Comparison of ENCODE assay signal across 17 cellular contexts in the genomic region with DNA sequence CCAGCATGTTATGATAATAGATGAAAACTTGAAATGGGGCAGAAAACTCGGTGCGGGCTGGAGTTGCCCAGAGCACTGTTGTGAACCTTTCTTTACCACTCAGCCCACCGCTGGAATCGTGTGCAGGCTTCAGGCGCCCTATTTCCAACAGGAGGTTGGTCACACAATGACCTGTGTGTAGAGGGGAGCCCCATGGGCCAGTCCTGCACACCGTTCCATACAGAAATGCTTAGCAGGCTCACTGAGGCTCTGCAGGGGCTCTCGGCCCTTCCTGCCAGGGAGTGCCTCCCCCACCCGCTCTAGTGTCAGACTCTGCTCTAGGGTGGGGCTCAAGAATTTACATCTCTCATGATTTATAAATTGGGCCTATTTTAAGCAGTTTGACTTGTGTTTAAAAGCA. TPM values are rescaled to one million over a fixed set of nuclear protein-coding genes. Genes with fewer than 3 reads are reported as not detected.
"Had no signal": no experiment of that assay in that cellular context is flagged by ENCODE, and none has a peak within 500 bp of the region (broad histone marks: within the 10 kb centered on the region; RNA-seq: fewer than 3 reads in every experiment).

No MANE protein-coding gene starts in this region.

- H3K9me3 Mint-ChIP-seq: activated B cell treated with CpG ODN at 0.5 μM for 24 hours; activated CD4-positive, alpha-beta T cell treated with anti-CD3 and anti-CD28 coated beads, Interleukin-2, amount 10 ng/mL, durations not matched to agents 24 days and 14 days; activated T-helper 2 cell treated with anti-CD3 and anti-CD28 coated beads, Interferon-gamma antibody, Interleukin-2, Interleukin-4, amounts not matched to agents 10 μg/mL and 5 μg/mL and 100 μg/mL, durations not matched to agents 14 hours and 24 hours and 36 hours; stimulated activated memory B cell treated with anti-CD40 and anti-IgM and Interleukin-4, amounts not matched to agents 10 μg/mL and 1 μg/mL and 100 μg/mL, for 72 hours; T-helper 1 cell treated with Interleukin-12 subunit alpha and Interleukin-12 subunit beta and Interleukin-4 antibody, amounts not matched to agents 30 μg/mL and 1 μg/mL, for 36 hours had no signal

- H3K4me1 ChIP-seq: adrenal gland had no signal

- H3K27ac Mint-ChIP-seq: activated B cell treated with CpG ODN at 0.5 μM for 24 hours; stimulated activated memory B cell treated with anti-CD40 and anti-IgM and Interleukin-4, amounts not matched to agents 10 μg/mL and 1 μg/mL and 100 μg/mL, for 72 hours had no signal

- ATAC-seq: gastroesophageal sphincter; stimulated activated memory B cell treated with anti-CD40 and anti-IgM and Interleukin-4, amounts not matched to agents 10 μg/mL and 1 μg/mL and 100 μg/mL, for 72 hours had no signal

- H3K27me3 Mint-ChIP-seq: activated B cell treated with CpG ODN at 0.5 μM for 24 hours; activated CD4-positive, alpha-beta T cell treated with anti-CD3 and anti-CD28 coated beads, Interleukin-2, amount 10 ng/mL, durations not matched to agents 24 days and 14 days; stimulated activated memory B cell treated with anti-CD40 and anti-IgM and Interleukin-4, amounts not matched to agents 10 μg/mL and 1 μg/mL and 100 μg/mL, for 72 hours had no signal

- DNase-seq: activated B cell treated with CpG ODN at 0.5 μM for 24 hours; activated CD4-positive, alpha-beta T cell treated with anti-CD3 and anti-CD28 coated beads, Interleukin-2, amount 10 ng/mL, durations not matched to agents 24 days and 14 days; activated naive CD4-positive, alpha-beta T cell treated with anti-CD3 and anti-CD28 coated beads, Interleukin-2, amount 50 U/mL, for 16 hours; effector CD4-positive, alpha-beta T cell; left ventricle myocardium superior; trophoblast cell had no signal

- H3K27ac ChIP-seq: adrenal gland, SK-N-MC had no signal

- H3K4me1 Mint-ChIP-seq: activated B cell treated with CpG ODN at 0.5 μM for 24 hours; stimulated activated memory B cell treated with anti-CD40 and anti-IgM and Interleukin-4, amounts not matched to agents 10 μg/mL and 1 μg/mL and 100 μg/mL, for 72 hours had no signal

- H3K9me3 ChIP-seq: adrenal gland, gastroesophageal sphincter had no signal

- H3K4me3 Mint-ChIP-seq: activated B cell treated with CpG ODN at 0.5 μM for 24 hours; activated CD4-positive, alpha-beta T cell treated with anti-CD3 and anti-CD28 coated beads, Interleukin-2, amount 10 ng/mL, durations not matched to agents 24 days and 14 days; stimulated activated memory B cell treated with anti-CD40 and anti-IgM and Interleukin-4, amounts not matched to agents 10 μg/mL and 1 μg/mL and 100 μg/mL, for 72 hours; T-helper 1 cell treated with Interleukin-12 subunit alpha and Interleukin-12 subunit beta and Interleukin-4 antibody, amounts not matched to agents 30 μg/mL and 1 μg/mL, for 36 hours had no signal

- H3K27me3 ChIP-seq: adrenal gland, gastroesophageal sphincter had no signal

- H3K4me3 ChIP-seq: adrenal gland, gastroesophageal sphincter, SK-N-MC had no signal

RNA-seq across cellular contexts. Expression of a gene that starts 42.1 kb away (rescaled TPM):
- total RNA-seq: activated B cell treated with CpG ODN at 0.5 μM for 24 hours; activated CD4-positive, alpha-beta T cell treated with anti-CD3 and anti-CD28 coated beads, Interleukin-2, amount 10 ng/mL, durations not matched to agents 24 days and 14 days; activated CD8-positive, alpha-beta memory T cell treated with anti-CD3 and anti-CD28 coated beads for 36 hours; bronchial epithelial cell; left ventricle myocardium superior; mesenteric fat pad; subcutaneous adipose tissue had no signal
- polyA plus RNA-seq: fibroblast of lung had no signal
